In the genomic region with DNA sequence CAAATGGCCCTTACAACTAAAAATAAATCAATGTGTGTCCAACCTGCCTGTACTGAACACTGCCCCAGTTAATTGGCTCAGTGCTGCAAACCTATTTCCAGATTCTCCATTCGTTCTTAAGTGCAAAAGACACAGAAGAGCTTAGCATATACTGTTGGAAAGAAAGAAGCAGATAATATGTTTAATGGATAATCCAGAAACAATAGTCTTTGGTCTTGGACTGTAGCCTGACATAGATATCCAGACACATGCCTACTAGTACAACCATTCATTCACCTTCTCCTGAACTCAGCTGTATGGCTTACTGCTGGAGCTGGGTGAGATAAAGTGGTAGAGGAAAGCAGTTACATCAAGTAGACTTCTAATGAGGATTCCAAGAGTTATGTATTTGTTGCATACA, we compare ENCODE assay signal across 28 cellular contexts.
"Had no signal": no experiment of that assay in that cellular context is flagged by ENCODE, and none has a peak within 500 bp of the region (broad histone marks: within the 10 kb centered on the region; RNA-seq: fewer than 3 reads in every experiment).

No MANE protein-coding gene starts in this region.

- H3K36me3 Mint-ChIP-seq: memory B cell; naive B cell; stimulated activated naive B cell treated with anti-CD40 and anti-IgM and Interleukin-4, amounts not matched to agents 10 μg/mL and 1 μg/mL and 100 μg/mL, for 72 hours had no signal

- ATAC-seq: left colon; left ventricle myocardium superior; mucosa of descending colon; natural killer cell treated with Interleukin-12 subunit alpha and Interleukin-12 subunit beta and Interleukin-15 and Interleukin-18, amount 100 ng/mL, for 72 hours; sciatic nerve; stimulated activated naive B cell treated with anti-CD40 and anti-IgM and Interleukin-4, amounts not matched to agents 10 μg/mL and 1 μg/mL and 100 μg/mL, for 72 hours; upper lobe of right lung had no signal

- H3K27me3 ChIP-seq: right atrium auricular region, suprapubic skin, transverse colon, upper lobe of right lung, uterus had no signal

- H3K36me3 ChIP-seq: right atrium auricular region, suprapubic skin, transverse colon, upper lobe of right lung, uterus had no signal

- H3K27me3 Mint-ChIP-seq: central memory CD8-positive, alpha-beta T cell; progenitor cell of endocrine pancreas had no signal

- H3K9me3 Mint-ChIP-seq: immature natural killer cell; natural killer cell treated with Interleukin-12 subunit alpha and Interleukin-12 subunit beta and Interleukin-15 and Interleukin-18, amount 100 ng/mL, for 72 hours; stimulated activated naive CD8-positive, alpha-beta T cell treated with anti-CD3 and anti-CD28 coated beads, Interleukin-15, Interleukin-2, amounts not matched to agents 100 ng/mL and 50 ng/mL, for 24 hours had no signal

- FAIRE-seq: endothelial cell of umbilical vein, frontal cortex had no signal

- H3K9me3 ChIP-seq: mucosa of descending colon, right atrium auricular region, suprapubic skin, transverse colon, upper lobe of right lung, uterus had no signal

- H3K4me3 Mint-ChIP-seq: central memory CD8-positive, alpha-beta T cell; immature natural killer cell; memory B cell; naive B cell; stimulated activated naive B cell treated with anti-CD40 and anti-IgM and Interleukin-4, amounts not matched to agents 10 μg/mL and 1 μg/mL and 100 μg/mL, for 72 hours; stimulated activated naive CD8-positive, alpha-beta T cell treated with anti-CD3 and anti-CD28 coated beads, Interleukin-15, Interleukin-2, amounts not matched to agents 100 ng/mL and 50 ng/mL, for 24 hours had no signal

- H3K4me1 ChIP-seq: parathyroid adenoma, right atrium auricular region, transverse colon, upper lobe of right lung, uterus had no signal

- H3K27ac ChIP-seq: parathyroid adenoma, right atrium auricular region, suprapubic skin, transverse colon, upper lobe of right lung had no signal

- H3K27ac Mint-ChIP-seq: immature natural killer cell; memory B cell; naive B cell; progenitor cell of endocrine pancreas; stimulated activated naive B cell treated with anti-CD40 and anti-IgM and Interleukin-4, amounts not matched to agents 10 μg/mL and 1 μg/mL and 100 μg/mL, for 72 hours; stimulated activated naive CD8-positive, alpha-beta T cell treated with anti-CD3 and anti-CD28 coated beads, Interleukin-15, Interleukin-2, amounts not matched to agents 100 ng/mL and 50 ng/mL, for 24 hours had no signal

- H3K4me1 Mint-ChIP-seq: central memory CD8-positive, alpha-beta T cell; memory B cell; naive B cell; stimulated activated naive B cell treated with anti-CD40 and anti-IgM and Interleukin-4, amounts not matched to agents 10 μg/mL and 1 μg/mL and 100 μg/mL, for 72 hours had no signal

- DNase-seq: dermis blood vessel endothelial cell; effector memory CD4-positive, alpha-beta T cell; immature natural killer cell; islet precursor cell; kidney glomerular epithelial cell; left colon; left ventricle myocardium superior; mucosa of descending colon; naive B cell; occipital lobe; stimulated activated CD4-positive, alpha-beta T cell treated with anti-CD3 and anti-CD28 coated beads, Interleukin-2, amount 100 ng/mL, for 24 hours; stimulated activated CD4-positive, alpha-beta T cell treated with anti-CD3 and anti-CD28 coated beads, Interleukin-4, amount 100 ng/mL, for 4 hours; stimulated activated naive B cell treated with anti-CD40 and anti-IgM and Interleukin-4, amounts not matched to agents 10 μg/mL and 1 μg/mL and 100 μg/mL, for 72 hours; transverse colon; upper lobe of right lung; uterus had no signal

- H3K4me3 ChIP-seq: lung, mucosa of descending colon, right atrium auricular region, suprapubic skin, transverse colon, upper lobe of right lung, uterus had no signal
